1 cellular context compared by ENCODE assay signal in genomic region chr6:36546958-36547645, GRCh38.
A peak's percentile ranks its signal among the peaks of the same experiment; 100 is the strongest.
TF ChIP-seq lines count a peak whose summit lies in the region.

Gene STK38, minus strand, starts transcription at chr6:36547479. Its CDS starts 7,277 bp downstream, at chr6:36540202.

TF ChIP-seq in K562, 482 proteins besides CTCF, POLR2A, EP300 and RAD21 (continued from another document and continues in another):
- TF ChIP-seq CGGBP1 (CRISPR knock-in tag; IDR thresholded peaks at IDR 0.05) (peak; percentile 85), ZNF511 (CRISPR knock-in tag; IDR thresholded peaks at IDR 0.05) (peak; percentile 77; the same call in 1 of the 2 replicates), JUND (IDR thresholded peaks at IDR 0.05; ENCODE audit: borderline replicate concordance, low read depth, low read length) (0 out of 2 replicates have a peak, but pooled peaks have one; percentile 33), JUND (tag; IDR thresholded peaks at IDR 0.05; ENCODE audit: borderline replicate concordance, low read depth, low read length) (peak; percentile 35; the same call in 1 of the 3 replicates), BRD9 (IDR thresholded peaks at IDR 0.05; ENCODE audit: low read depth, partially characterized antibody) (peak; percentile 48), PHB (CRISPR knock-in tag; IDR thresholded peaks at IDR 0.05) (peak; percentile 93), HMGN3 (IDR thresholded peaks at IDR 0.05; ENCODE audit: borderline replicate concordance, extremely low read depth, insufficient read length, low read depth, low read length) (peak; percentile 93), HNRNPK (IDR thresholded peaks at IDR 0.05; ENCODE audit: low read depth, low read length, poor library complexity, severe bottlenecking) (no peak), ZFP91 (CRISPR knock-in tag; IDR thresholded peaks at IDR 0.05) (no peak), HMGXB4 (CRISPR knock-in tag; IDR thresholded peaks at IDR 0.05) (0 out of 2 replicates have a peak, but pooled peaks have one; percentile 21), SNRNP70 (optimal IDR thresholded peaks at IDR 0.05; ENCODE audit: low read depth, low read length) (no peak), CTBP1 (IDR thresholded peaks at IDR 0.05; ENCODE audit: borderline replicate concordance) (peak; percentile 67), RAD51 (IDR thresholded peaks at IDR 0.05; ENCODE audit: borderline replicate concordance, low read depth) (no peak), SMAD4 (CRISPR knock-in tag; conservative IDR thresholded peaks at IDR 0.05) (peak; percentile 80), TAF1 (IDR thresholded peaks at IDR 0.05; ENCODE audit: control insufficient read depth, extremely low read depth, insufficient read depth, low read length, severe bottlenecking) (peak; percentile 77), ARHGAP35 (IDR thresholded peaks at IDR 0.05; ENCODE audit: partially characterized antibody) (peak; percentile 70), ARID4B (CRISPR knock-in tag; IDR thresholded peaks at IDR 0.05) (peak; percentile 58; the same call in 1 of the 2 replicates), ZNF561 (CRISPR knock-in tag; conservative IDR thresholded peaks at IDR 0.05) (no peak), CXXC5 (CRISPR knock-in tag; IDR thresholded peaks at IDR 0.05) (peak; percentile 73; the same call in 1 of the 2 replicates), XRCC5 (IDR thresholded peaks at IDR 0.05; ENCODE audit: low read depth, low read length) (peak; percentile 35), MEIS2 (IDR thresholded peaks at IDR 0.05; ENCODE audit: partially characterized antibody) (peak; percentile 87)
- TF ChIP-seq, protein P1, sequence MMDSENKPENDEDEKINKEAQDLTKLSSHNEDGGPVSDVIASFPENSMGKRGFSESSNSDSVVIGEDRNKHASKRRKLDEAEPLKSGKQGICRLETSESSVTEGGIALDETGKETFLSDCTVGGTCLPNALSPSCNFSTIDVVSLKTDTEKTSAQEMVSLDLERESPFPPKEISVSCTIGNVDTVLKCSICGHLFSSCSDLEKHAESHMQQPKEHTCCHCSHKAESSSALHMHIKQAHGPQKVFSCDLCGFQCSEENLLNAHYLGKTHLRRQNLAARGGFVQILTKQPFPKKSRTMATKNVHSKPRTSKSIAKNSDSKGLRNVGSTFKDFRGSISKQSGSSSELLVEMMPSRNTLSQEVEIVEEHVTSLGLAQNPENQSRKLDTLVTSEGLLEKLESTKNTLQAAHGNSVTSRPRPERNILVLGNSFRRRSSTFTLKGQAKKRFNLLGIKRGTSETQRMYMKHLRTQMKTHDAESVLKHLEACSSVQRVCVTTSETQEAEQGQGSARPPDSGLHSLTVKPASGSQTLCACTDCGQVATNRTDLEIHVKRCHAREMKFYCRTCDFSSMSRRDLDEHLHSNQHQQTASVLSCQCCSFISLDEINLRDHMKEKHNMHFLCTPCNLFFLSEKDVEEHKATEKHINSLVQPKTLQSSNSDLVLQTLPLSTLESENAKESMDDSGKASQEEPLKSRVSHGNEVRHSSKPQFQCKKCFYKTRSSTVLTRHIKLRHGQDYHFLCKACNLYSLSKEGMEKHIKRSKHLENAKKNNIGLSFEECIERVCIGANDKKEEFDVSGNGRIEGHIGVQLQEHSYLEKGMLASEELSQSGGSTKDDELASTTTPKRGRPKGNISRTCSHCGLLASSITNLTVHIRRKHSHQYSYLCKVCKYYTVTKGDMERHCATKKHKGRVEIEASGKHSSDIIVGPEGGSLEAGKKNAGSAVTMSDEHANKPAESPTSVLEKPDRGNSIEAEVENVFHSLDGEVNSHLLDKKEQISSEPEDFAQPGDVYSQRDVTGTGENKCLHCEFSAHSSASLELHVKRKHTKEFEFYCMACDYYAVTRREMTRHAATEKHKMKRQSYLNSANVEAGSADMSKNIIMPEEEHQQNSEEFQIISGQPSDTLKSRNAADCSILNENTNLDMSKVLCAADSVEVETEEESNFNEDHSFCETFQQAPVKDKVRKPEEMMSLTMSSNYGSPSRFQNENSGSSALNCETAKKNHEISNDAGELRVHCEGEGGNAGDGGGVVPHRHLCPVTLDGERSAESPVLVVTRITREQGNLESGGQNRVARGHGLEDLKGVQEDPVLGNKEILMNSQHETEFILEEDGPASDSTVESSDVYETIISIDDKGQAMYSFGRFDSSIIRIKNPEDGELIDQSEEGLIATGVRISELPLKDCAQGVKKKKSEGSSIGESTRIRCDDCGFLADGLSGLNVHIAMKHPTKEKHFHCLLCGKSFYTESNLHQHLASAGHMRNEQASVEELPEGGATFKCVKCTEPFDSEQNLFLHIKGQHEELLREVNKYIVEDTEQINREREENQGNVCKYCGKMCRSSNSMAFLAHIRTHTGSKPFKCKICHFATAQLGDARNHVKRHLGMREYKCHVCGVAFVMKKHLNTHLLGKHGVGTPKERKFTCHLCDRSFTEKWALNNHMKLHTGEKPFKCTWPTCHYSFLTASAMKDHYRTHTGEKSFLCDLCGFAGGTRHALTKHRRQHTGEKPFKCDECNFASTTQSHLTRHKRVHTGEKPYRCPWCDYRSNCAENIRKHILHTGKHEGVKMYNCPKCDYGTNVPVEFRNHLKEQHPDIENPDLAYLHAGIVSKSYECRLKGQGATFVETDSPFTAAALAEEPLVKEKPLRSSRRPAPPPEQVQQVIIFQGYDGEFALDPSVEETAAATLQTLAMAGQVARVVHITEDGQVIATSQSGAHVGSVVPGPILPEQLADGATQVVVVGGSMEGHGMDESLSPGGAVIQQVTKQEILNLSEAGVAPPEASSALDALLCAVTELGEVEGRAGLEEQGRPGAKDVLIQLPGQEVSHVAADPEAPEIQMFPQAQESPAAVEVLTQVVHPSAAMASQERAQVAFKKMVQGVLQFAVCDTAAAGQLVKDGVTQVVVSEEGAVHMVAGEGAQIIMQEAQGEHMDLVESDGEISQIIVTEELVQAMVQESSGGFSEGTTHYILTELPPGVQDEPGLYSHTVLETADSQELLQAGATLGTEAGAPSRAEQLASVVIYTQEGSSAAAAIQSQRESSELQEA (IDR thresholded peaks at IDR 0.05; ENCODE audit: low read depth) = peak; percentile 46; the same call in 1 of the 2 replicates
- TF ChIP-seq, protein P2, sequence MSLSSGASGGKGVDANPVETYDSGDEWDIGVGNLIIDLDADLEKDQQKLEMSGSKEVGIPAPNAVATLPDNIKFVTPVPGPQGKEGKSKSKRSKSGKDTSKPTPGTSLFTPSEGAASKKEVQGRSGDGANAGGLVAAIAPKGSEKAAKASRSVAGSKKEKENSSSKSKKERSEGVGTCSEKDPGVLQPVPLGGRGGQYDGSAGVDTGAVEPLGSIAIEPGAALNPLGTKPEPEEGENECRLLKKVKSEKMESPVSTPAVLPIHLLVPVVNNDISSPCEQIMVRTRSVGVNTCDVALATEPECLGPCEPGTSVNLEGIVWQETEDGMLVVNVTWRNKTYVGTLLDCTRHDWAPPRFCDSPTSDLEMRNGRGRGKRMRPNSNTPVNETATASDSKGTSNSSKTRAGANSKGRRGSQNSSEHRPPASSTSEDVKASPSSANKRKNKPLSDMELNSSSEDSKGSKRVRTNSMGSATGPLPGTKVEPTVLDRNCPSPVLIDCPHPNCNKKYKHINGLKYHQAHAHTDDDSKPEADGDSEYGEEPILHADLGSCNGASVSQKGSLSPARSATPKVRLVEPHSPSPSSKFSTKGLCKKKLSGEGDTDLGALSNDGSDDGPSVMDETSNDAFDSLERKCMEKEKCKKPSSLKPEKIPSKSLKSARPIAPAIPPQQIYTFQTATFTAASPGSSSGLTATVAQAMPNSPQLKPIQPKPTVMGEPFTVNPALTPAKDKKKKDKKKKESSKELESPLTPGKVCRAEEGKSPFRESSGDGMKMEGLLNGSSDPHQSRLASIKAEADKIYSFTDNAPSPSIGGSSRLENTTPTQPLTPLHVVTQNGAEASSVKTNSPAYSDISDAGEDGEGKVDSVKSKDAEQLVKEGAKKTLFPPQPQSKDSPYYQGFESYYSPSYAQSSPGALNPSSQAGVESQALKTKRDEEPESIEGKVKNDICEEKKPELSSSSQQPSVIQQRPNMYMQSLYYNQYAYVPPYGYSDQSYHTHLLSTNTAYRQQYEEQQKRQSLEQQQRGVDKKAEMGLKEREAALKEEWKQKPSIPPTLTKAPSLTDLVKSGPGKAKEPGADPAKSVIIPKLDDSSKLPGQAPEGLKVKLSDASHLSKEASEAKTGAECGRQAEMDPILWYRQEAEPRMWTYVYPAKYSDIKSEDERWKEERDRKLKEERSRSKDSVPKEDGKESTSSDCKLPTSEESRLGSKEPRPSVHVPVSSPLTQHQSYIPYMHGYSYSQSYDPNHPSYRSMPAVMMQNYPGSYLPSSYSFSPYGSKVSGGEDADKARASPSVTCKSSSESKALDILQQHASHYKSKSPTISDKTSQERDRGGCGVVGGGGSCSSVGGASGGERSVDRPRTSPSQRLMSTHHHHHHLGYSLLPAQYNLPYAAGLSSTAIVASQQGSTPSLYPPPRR (CRISPR knock-in tag; IDR thresholded peaks at IDR 0.05; ENCODE audit: borderline replicate concordance) = 0 out of 2 replicates have a peak, but pooled peaks have one; percentile 62
- TF ChIP-seq, protein P3, sequence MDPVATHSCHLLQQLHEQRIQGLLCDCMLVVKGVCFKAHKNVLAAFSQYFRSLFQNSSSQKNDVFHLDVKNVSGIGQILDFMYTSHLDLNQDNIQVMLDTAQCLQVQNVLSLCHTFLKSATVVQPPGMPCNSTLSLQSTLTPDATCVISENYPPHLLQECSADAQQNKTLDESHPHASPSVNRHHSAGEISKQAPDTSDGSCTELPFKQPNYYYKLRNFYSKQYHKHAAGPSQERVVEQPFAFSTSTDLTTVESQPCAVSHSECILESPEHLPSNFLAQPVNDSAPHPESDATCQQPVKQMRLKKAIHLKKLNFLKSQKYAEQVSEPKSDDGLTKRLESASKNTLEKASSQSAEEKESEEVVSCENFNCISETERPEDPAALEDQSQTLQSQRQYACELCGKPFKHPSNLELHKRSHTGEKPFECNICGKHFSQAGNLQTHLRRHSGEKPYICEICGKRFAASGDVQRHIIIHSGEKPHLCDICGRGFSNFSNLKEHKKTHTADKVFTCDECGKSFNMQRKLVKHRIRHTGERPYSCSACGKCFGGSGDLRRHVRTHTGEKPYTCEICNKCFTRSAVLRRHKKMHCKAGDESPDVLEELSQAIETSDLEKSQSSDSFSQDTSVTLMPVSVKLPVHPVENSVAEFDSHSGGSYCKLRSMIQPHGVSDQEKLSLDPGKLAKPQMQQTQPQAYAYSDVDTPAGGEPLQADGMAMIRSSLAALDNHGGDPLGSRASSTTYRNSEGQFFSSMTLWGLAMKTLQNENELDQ (CRISPR knock-in tag; IDR thresholded peaks at IDR 0.05; ENCODE audit: borderline replicate concordance) = no peak
